ENCODE assay signal across 8 cellular contexts in the genomic region with DNA sequence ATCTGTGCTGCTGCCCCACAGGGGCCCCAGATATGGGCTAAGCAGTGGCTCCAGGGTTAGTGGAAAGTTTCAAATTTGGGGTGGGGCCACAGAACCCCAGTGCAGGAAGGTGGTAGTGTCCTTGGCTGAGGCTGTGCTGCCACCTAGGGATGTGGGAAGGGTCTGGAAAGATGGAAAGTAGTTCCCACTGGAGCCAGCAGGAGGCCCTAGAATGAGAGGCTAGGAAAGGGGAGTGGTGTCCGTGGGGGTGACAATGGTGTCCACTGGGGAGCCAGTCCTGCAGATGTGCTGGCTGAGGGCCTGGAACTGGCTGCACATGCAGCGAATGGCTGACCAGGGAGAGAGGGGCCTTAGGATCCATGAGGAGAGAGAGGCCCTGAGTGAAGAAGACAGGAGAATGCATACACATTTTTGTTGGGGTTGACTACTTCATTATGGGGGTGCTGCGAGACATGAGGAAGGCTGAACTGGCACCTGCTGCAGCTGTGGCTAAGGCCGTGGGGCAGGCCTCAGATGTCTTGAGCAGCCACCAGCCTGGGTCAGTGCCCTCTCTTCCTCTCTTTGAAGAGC. TPM values are rescaled to one million over a fixed set of nuclear protein-coding genes. Genes with fewer than 3 reads are reported as not detected.
A peak's percentile ranks its signal among the peaks of the same experiment; 100 is the strongest.
DNase-seq lines count a peak whose midpoint lies in the region; ATAC-seq and TF ChIP-seq lines count a peak whose summit lies in the region.

No MANE protein-coding gene starts in this region.

- H3K27me3 ChIP-seq in AG04450 (ENCODE audit: control insufficient read depth, insufficient read depth, low read length) (no peaks in the 10 kb centered on the region), GM06990 (replicated peaks; ENCODE audit: control insufficient read depth, insufficient read depth, low read length) (no peaks in the 10 kb centered on the region), PC-3 (ENCODE audit: low read length) (no peaks in the 10 kb centered on the region), esophagus squamous epithelium (no peaks in the 10 kb centered on the region)

- ATAC-seq in PC-3, result peak; percentile 54
- ATAC-seq in HG02623 (IDR thresholded peaks at IDR 0.05; ENCODE audit: unreplicated experiment), result no peak

- no TSS peak for BruUV-seq in PC-3 (replicated peaks; lab: Mats Ljungman, UMichigan)

- no peaks in the 10 kb centered on the region for H3K9me3 ChIP-seq in AG04450 (ENCODE audit: control insufficient read depth, insufficient read depth, low read length)
- no peaks in the 10 kb centered on the region for H3K9me3 ChIP-seq in PC-3 (ENCODE audit: low read length)
- H3K9me3 ChIP-seq in esophagus squamous epithelium, result no peaks in the 10 kb centered on the region

- H3K4me2 ChIP-seq in PC-3 (ENCODE audit: low read length), result no peak overlapping the region

- H3K36me3 ChIP-seq in GM06990 (ENCODE audit: control insufficient read depth, insufficient read depth, low read length), result no peaks in the 10 kb centered on the region
- no peaks in the 10 kb centered on the region for H3K36me3 ChIP-seq in PC-3 (ENCODE audit: low read depth, low read length)
- H3K36me3 ChIP-seq in esophagus squamous epithelium, result no peaks in the 10 kb centered on the region

- no peak overlapping the region for H2AFZ ChIP-seq in PC-3 (ENCODE audit: low read length)

- H3K27ac Mint-ChIP-seq in progenitor cell of endocrine pancreas, result no peak overlapping the region

- H3K79me2 ChIP-seq in PC-3 (ENCODE audit: low read length), result no peaks in the 10 kb centered on the region

- TF ChIP-seq POLR2A in esophagus squamous epithelium (IDR thresholded peaks at IDR 0.05), result no peak

- peak; percentile 59 for TF ChIP-seq CTCF in AG04450 (IDR thresholded peaks at IDR 0.05; ENCODE audit: low read depth, low read length)
- TF ChIP-seq CTCF in GM06990 (IDR thresholded peaks at IDR 0.05; ENCODE audit: insufficient read depth, low read length, poor library complexity, severe bottlenecking), result peak; percentile 53
- TF ChIP-seq CTCF in PC-3 (conservative IDR thresholded peaks at IDR 0.05; ENCODE audit: low read depth, low read length), result peak; percentile 82
- peak in 5 of 6 experiments; percentile 15 to 58 (median 27) for TF ChIP-seq CTCF in esophagus squamous epithelium (IDR thresholded peaks at IDR 0.05)
- peak; percentile 65 for TF ChIP-seq CTCF in progenitor cell of endocrine pancreas (IDR thresholded peaks at IDR 0.05; ENCODE audit: unreplicated experiment)

- no peaks in the 10 kb centered on the region for H3K36me3 Mint-ChIP-seq in progenitor cell of endocrine pancreas (ENCODE audit: insufficient read depth)

- H3K4me3 ChIP-seq in AG04450 (ENCODE audit: low read depth, low read length), result no peak overlapping the region
- H3K4me3 ChIP-seq in GM06990 (replicated peaks; ENCODE audit: low read depth, low read length), result no peak overlapping the region
- no peak overlapping the region for H3K4me3 ChIP-seq in PC-3 (ENCODE audit: low read length)
- H3K4me3 ChIP-seq in esophagus squamous epithelium, result no peak overlapping the region

- no peaks in the 10 kb centered on the region for H3K9me3 Mint-ChIP-seq in progenitor cell of endocrine pancreas (ENCODE audit: low read depth)

- no peaks in the 10 kb centered on the region for H3F3A ChIP-seq in PC-3 (ENCODE audit: low read length, unreplicated experiment)

- H3K27me3 Mint-ChIP-seq in progenitor cell of endocrine pancreas, result no peaks in the 10 kb centered on the region

- H4K20me1 ChIP-seq in PC-3 (ENCODE audit: low read length), result no peaks in the 10 kb centered on the region

- no peaks in the 10 kb centered on the region for H3K9me2 ChIP-seq in PC-3 (replicated peaks; ENCODE audit: low read length)

- 54 to 59% methylated on average over 4 of the region's 4 CpGs for WGBS in esophagus squamous epithelium, 2 donors

- DNase-seq in AG04450 (ENCODE audit: low read depth, low spot score), result no peak
- DNase-seq in GM06990 (ENCODE audit: extremely low read depth, insufficient read length), result no peak
- DNase-seq in PC-3, result peak; percentile 58
- no peak for DNase-seq in esophagus squamous epithelium (lab: John Stamatoyannopoulos, UW)
- peak; percentile 26 for DNase-seq in progenitor cell of endocrine pancreas (ENCODE audit: low spot score, unreplicated experiment)
- no peak for DNase-seq in NCI-H128 (lab: John Stamatoyannopoulos, UW; ENCODE audit: unreplicated experiment)
- DNase-seq in activated CD8-positive, alpha-beta memory T cell treated with anti-CD3 and anti-CD28 coated beads, Interleukin-2, amount 50 U/mL, for 4 hours, result no peak

- H3K4me1 Mint-ChIP-seq in progenitor cell of endocrine pancreas (ENCODE audit: low read depth), result no peaks in the 10 kb centered on the region

- H3K27ac ChIP-seq in AG04450 (ENCODE audit: low read depth, low read length) (no peak overlapping the region), PC-3 (ENCODE audit: low read length) (no peak overlapping the region), esophagus squamous epithelium (no peak overlapping the region)

- H3K4me1 ChIP-seq in PC-3 (ENCODE audit: insufficient read depth, low read length), result no peaks in the 10 kb centered on the region
- H3K4me1 ChIP-seq in esophagus squamous epithelium, result no peaks in the 10 kb centered on the region

- CTCF ChIA-PET in AG04450 (lab: Charles Lee), result interaction anchor here (1.2 to 1.6 kb wide), 2 partner anchors 11 to 95 kb away, joined by 5 to 6 read pairs; no protein-coding TSS in a partner anchor
- CTCF ChIA-PET in PC-3 (lab: Charles Lee), result no interaction called here

- intact Hi-C loops in PC-3 (cut with micrococcal nuclease), result no loop called here
- intact Hi-C loops in esophagus squamous epithelium (cut with DNase I), result no loop called here

- POLR2A ChIA-PET in AG04450 (lab: Yijun Ruan, JAX) (no interaction called here), PC-3 (lab: Charles Lee; ENCODE audit: unreplicated experiment) (no interaction called here)

- H3K4me3 Mint-ChIP-seq in progenitor cell of endocrine pancreas (ENCODE audit: low read depth), result no peak overlapping the region

- no peak overlapping the region for H3K9ac ChIP-seq in PC-3 (ENCODE audit: low read length)

RNA-seq across cellular contexts. Expression of a gene that starts 21.1 kb away (rescaled TPM):
- polyA plus RNA-seq in AG04450 (2011; rRNA removed), result not detected in 2 replicates
- not detected in 2 replicates for polyA minus RNA-seq in AG04450 (2011; rRNA and poly(A)+ RNA removed)
- total RNA-seq in PC-3 (2014; rRNA removed), result not detected in 2 replicates
- not detected for total RNA-seq in esophagus squamous epithelium
- not detected in 2 replicates for total RNA-seq in progenitor cell of endocrine pancreas

RNA-seq across cellular contexts. Expression of a gene that starts 33.3 kb away (rescaled TPM):
- polyA plus RNA-seq in AG04450 (2011; rRNA removed), result 155 and 179 TPM in 2 replicates
- polyA minus RNA-seq in AG04450 (2011; rRNA and poly(A)+ RNA removed), result 104 TPM in 2 replicates
- total RNA-seq in PC-3 (2014; rRNA removed) (136 and 146 TPM in 2 replicates), esophagus squamous epithelium (10 to 100 TPM; 48.1 to 79.2 (median 70.9) TPM), progenitor cell of endocrine pancreas (97.3 and 101 TPM in 2 replicates)

Comparison
In these comparisons a context has a peak if more than half of its experiments do, and no peak if none do; other contexts are left out.
1. DNase-seq: peak in PC-3 (single experiment) and progenitor cell of endocrine pancreas (single experiment); none in AG04450 (single experiment), GM06990 (single experiment), esophagus squamous epithelium (single experiment), NCI-H128 (single experiment) and activated CD8-positive, alpha-beta memory T cell treated with anti-CD3 and anti-CD28 coated beads, Interleukin-2, amount 50 U/mL, for 4 hours (single experiment).
2. CTCF ChIP-seq: peak in every context shown above with its lines; median percentile 82 in PC-3; 65 in progenitor cell of endocrine pancreas; 59 in AG04450; 53 in GM06990; 27 in esophagus squamous epithelium.